In genomic region chr9:127053057-127053821, GRCh38 we compare ENCODE assay signal across 18 cellular contexts.
A peak's percentile ranks its signal among the peaks of the same experiment; 100 is the strongest.
DNase-seq lines count a peak whose midpoint lies in the region; ATAC-seq and TF ChIP-seq lines count a peak whose summit lies in the region.
"Had no signal": no experiment of that assay in that cellular context is flagged by ENCODE, and none has a peak within 500 bp of the region (broad histone marks: within the 10 kb centered on the region; RNA-seq: fewer than 3 reads in every experiment).

No MANE protein-coding gene starts in this region.

- no peaks in the 10 kb centered on the region for H3K36me3 Mint-ChIP-seq in mesothelial cell of epicardium

- no peaks in the 10 kb centered on the region for H3K9me3 Mint-ChIP-seq in mesothelial cell of epicardium
- H3K9me3 Mint-ChIP-seq: activated CD4-positive, alpha-beta memory T cell treated with anti-CD3 and anti-CD28 coated beads, Interleukin-2, amount 10 ng/mL, durations not matched to agents 7 days and 5 days; activated T-helper 1 cell treated with anti-CD3 and anti-CD28 coated beads, Interleukin-12 subunit alpha, Interleukin-12 subunit beta, Interleukin-2, Interleukin-4 antibody, amounts not matched to agents 30 ng/mL and 10 ng/mL and 1 ng/mL, durations not matched to agents 14 hours and 24 hours and 36 hours; CD8-positive, alpha-beta memory T cell had no signal

- peaks cover 0 to 10% of the 10 kb centered on the region in 2 donors for H3K4me1 ChIP-seq in ascending aorta
- H3K4me1 ChIP-seq in stomach smooth muscle (ENCODE audit: control insufficient read depth, insufficient read depth, low read length), result peaks cover 53% of the 10 kb centered on the region

- H3K27ac Mint-ChIP-seq in mesothelial cell of epicardium, result peak overlapping the region; percentile 73
- H3K27ac Mint-ChIP-seq: activated CD4-positive, alpha-beta memory T cell treated with anti-CD3 and anti-CD28 coated beads, Interleukin-2, amount 10 ng/mL, durations not matched to agents 7 days and 5 days; activated T-helper 1 cell treated with anti-CD3 and anti-CD28 coated beads, Interleukin-12 subunit alpha, Interleukin-12 subunit beta, Interleukin-2, Interleukin-4 antibody, amounts not matched to agents 30 ng/mL and 10 ng/mL and 1 ng/mL, durations not matched to agents 14 hours and 24 hours and 36 hours had no signal

- DNase-seq in ascending aorta (ENCODE audit: low spot score in 2 of 2) (peak in 1 of 2 donors; percentile 61), fibroblast of villous mesenchyme (ENCODE audit: low read depth) (peak; percentile 27), mesothelial cell of epicardium (ENCODE audit: low spot score in 2 of 2, unreplicated experiment in 2 of 2) (no peak), NAMALWA (ENCODE audit: low spot score) (no peak)
- DNase-seq: activated CD4-positive, alpha-beta memory T cell treated with anti-CD3 and anti-CD28 coated beads, Interleukin-2, amount 10 ng/mL, durations not matched to agents 7 days and 5 days; CD8-positive, alpha-beta memory T cell; hippocampal formation; NCI-H2029; NCI-H526 treated with DMSO at 0.1 percent for 48 hours; stimulated activated CD4-positive, alpha-beta T cell treated with anti-CD3 and anti-CD28 coated beads, Interleukin-2, amount 100 ng/mL, for 24 hours had no signal

- no peaks in the 10 kb centered on the region for H3K27me3 Mint-ChIP-seq in mesothelial cell of epicardium (ENCODE audit: low read depth)
- H3K27me3 Mint-ChIP-seq: activated CD4-positive, alpha-beta memory T cell treated with anti-CD3 and anti-CD28 coated beads, Interleukin-2, amount 10 ng/mL, durations not matched to agents 7 days and 5 days; CD8-positive, alpha-beta memory T cell had no signal

- H3K9me3 ChIP-seq in ascending aorta (no peaks in the 10 kb centered on the region), stomach smooth muscle (ENCODE audit: control insufficient read depth in 2 of 2, low read length in 2 of 2) (no peaks in the 10 kb centered on the region)
- H3K9me3 ChIP-seq: prostate gland had no signal

- ATAC-seq in HG03039 (IDR thresholded peaks at IDR 0.05; ENCODE audit: unreplicated experiment) (no peak), HG03159 (IDR thresholded peaks at IDR 0.05; ENCODE audit: unreplicated experiment) (no peak), HG03378 (IDR thresholded peaks at IDR 0.05; ENCODE audit: unreplicated experiment) (no peak)
- ATAC-seq: esophagus mucosa, SK-N-SH treated with all-trans-retinoic acid at 6 μM for 48 hours had no signal

- H3K9ac ChIP-seq in stomach smooth muscle (ENCODE audit: low read length in 2 of 2), result no peak overlapping the region

- H3K27me3 ChIP-seq in ascending aorta, result no peaks in the 10 kb centered on the region
- H3K27me3 ChIP-seq in stomach smooth muscle (ENCODE audit: control insufficient read depth in 1 of 2, insufficient read depth in 2 of 2, low read length in 2 of 2), result no peaks in the 10 kb centered on the region

- peaks cover 22% of the 10 kb centered on the region for H3K4me1 Mint-ChIP-seq in mesothelial cell of epicardium

- TF ChIP-seq CTCF in ascending aorta (IDR thresholded peaks at IDR 0.05), result no peak
- TF ChIP-seq CTCF in fibroblast of villous mesenchyme (IDR thresholded peaks at IDR 0.05; ENCODE audit: insufficient read depth, low read depth, low read length), result no peak
- no peak for TF ChIP-seq CTCF in mesothelial cell of epicardium (IDR thresholded peaks at IDR 0.05; ENCODE audit: unreplicated experiment)

- H3K4me3 Mint-ChIP-seq in mesothelial cell of epicardium, result no peak overlapping the region
- H3K4me3 Mint-ChIP-seq: activated CD4-positive, alpha-beta memory T cell treated with anti-CD3 and anti-CD28 coated beads, Interleukin-2, amount 10 ng/mL, durations not matched to agents 7 days and 5 days; activated T-helper 1 cell treated with anti-CD3 and anti-CD28 coated beads, Interleukin-12 subunit alpha, Interleukin-12 subunit beta, Interleukin-2, Interleukin-4 antibody, amounts not matched to agents 30 ng/mL and 10 ng/mL and 1 ng/mL, durations not matched to agents 14 hours and 24 hours and 36 hours; CD8-positive, alpha-beta memory T cell had no signal

- intact Hi-C loops in ascending aorta (cut with DNase I), result loop anchor here (2.0 kb wide), 1 partner anchor 70 kb away; the partner anchor contains the start of gene ANGPTL2

- H3K27ac ChIP-seq in ascending aorta (peak overlapping the region; percentile 71 to 75), stomach smooth muscle (ENCODE audit: low read length) (peak overlapping the region; percentile 66)
- H3K27ac ChIP-seq: prostate gland had no signal

- H3K4me3 ChIP-seq in ascending aorta (no peak overlapping the region), fibroblast of villous mesenchyme (ENCODE audit: low read depth, low read length) (no peak overlapping the region), stomach smooth muscle (ENCODE audit: low read length in 2 of 2) (peak overlapping the region in 1 of 2 donors; percentile 52)
- H3K4me3 ChIP-seq: prostate gland had no signal

- H3K36me3 ChIP-seq in ascending aorta (no peaks in the 10 kb centered on the region), stomach smooth muscle (ENCODE audit: control insufficient read depth in 2 of 2, insufficient read depth in 2 of 2, low read length in 2 of 2) (peaks cover 0 to 2% of the 10 kb centered on the region in 2 donors)
- H3K36me3 ChIP-seq: prostate gland had no signal
